In the genomic region with DNA sequence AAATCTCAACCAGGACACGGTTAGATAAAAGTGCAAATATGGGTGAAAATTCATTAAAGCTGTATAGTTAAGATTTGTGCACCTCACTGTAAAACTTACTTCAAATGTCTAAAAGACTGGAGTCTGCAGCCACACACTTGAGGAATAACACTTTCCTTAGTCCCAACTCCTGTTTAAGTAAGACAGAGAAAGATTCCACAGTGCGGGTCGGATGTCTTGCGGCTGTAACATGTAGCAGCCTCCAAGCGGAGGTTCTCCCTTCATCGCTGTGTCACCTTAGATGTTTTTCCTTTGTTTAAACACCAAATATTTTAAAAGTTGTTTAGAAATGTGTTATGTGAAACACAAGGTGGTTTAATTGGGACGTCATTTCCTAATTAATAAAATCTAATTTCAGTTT, we compare ENCODE assay signal across 8 cellular contexts. TPM values are rescaled to one million over a fixed set of nuclear protein-coding genes. Genes with fewer than 3 reads are reported as not detected.
DNase-seq lines count a peak whose midpoint lies in the region; ATAC-seq and TF ChIP-seq lines count a peak whose summit lies in the region.

No MANE protein-coding gene starts in this region.

- intact Hi-C loops in dendritic cell treated with granulocyte-macrophage colony-stimulating factor and Interleukin-4, amounts not matched to agents 40 ng/mL and 50 ng/mL, for 4 days (cut with micrococcal nuclease): loop anchor here (1.0 to 5.0 kb wide), 3 partner anchors 39 to 156 kb away; a partner anchor contains a TSS

- H3K27me3 Mint-ChIP-seq in dendritic cell treated with granulocyte-macrophage colony-stimulating factor and Interleukin-4, amounts not matched to agents 40 ng/mL and 50 ng/mL, for 4 days: peaks cover 1% of the 10 kb centered on the region
- H3K27me3 Mint-ChIP-seq in naive thymus-derived CD8-positive, alpha-beta T cell: no peaks in the 10 kb centered on the region

- no peak for TF ChIP-seq CTCF in LNCaP clone FGC (IDR thresholded peaks at IDR 0.05; ENCODE audit: control insufficient read depth, extremely low read depth, insufficient read depth)

- H3K4me3 ChIP-seq in BLaER1: peak overlapping the region; percentile 97
- peak overlapping the region; percentile 86 for H3K4me3 ChIP-seq in LNCaP clone FGC (ENCODE audit: low read depth, low read length)

- H3K9me3 Mint-ChIP-seq in dendritic cell treated with granulocyte-macrophage colony-stimulating factor and Interleukin-4, amounts not matched to agents 40 ng/mL and 50 ng/mL, for 4 days: peaks cover 10% of the 10 kb centered on the region
- H3K9me3 Mint-ChIP-seq in naive thymus-derived CD8-positive, alpha-beta T cell: peaks cover 0 to 7% (median 0%) of the 10 kb centered on the region in 9 donors

- H3K4me1 ChIP-seq in BLaER1: peaks cover 42% of the 10 kb centered on the region

- H3K36me3 Mint-ChIP-seq in dendritic cell treated with granulocyte-macrophage colony-stimulating factor and Interleukin-4, amounts not matched to agents 40 ng/mL and 50 ng/mL, for 4 days (ENCODE audit: low read depth): peaks cover 30% of the 10 kb centered on the region
- no peaks in the 10 kb centered on the region for H3K36me3 Mint-ChIP-seq in naive thymus-derived CD8-positive, alpha-beta T cell

- peak overlapping the region; percentile 91 for H3K4me2 ChIP-seq in BLaER1

- peak overlapping the region; percentile 96 for H3K9ac ChIP-seq in BLaER1

- peaks cover 39% of the 10 kb centered on the region for H4K20me1 ChIP-seq in BLaER1

- peak overlapping the region; percentile 84 for H3K27ac ChIP-seq in BLaER1

- H3K9me3 ChIP-seq in BLaER1: peaks cover 30% of the 10 kb centered on the region

- ATAC-seq in naive thymus-derived CD8-positive, alpha-beta T cell: no peak
- ATAC-seq in GM18511 (IDR thresholded peaks at IDR 0.05; ENCODE audit: unreplicated experiment) (no peak), HG02763 (IDR thresholded peaks at IDR 0.05; ENCODE audit: unreplicated experiment) (no peak), GM18873 (IDR thresholded peaks at IDR 0.05; ENCODE audit: low FRiP score, unreplicated experiment) (no peak), GM18861 (IDR thresholded peaks at IDR 0.05; ENCODE audit: unreplicated experiment) (no peak)

- POLR2A ChIA-PET in naive thymus-derived CD8-positive, alpha-beta T cell (lab: Charles Lee): interaction anchor here (0.6 to 6.2 kb wide), 8 partner anchors 21 to 316 kb away, joined by 3 to 42 read pairs (median 10); a partner anchor contains a TSS

- DNase-seq in LNCaP clone FGC (ENCODE audit: low read depth): no peak
- no peak for DNase-seq in naive thymus-derived CD8-positive, alpha-beta T cell

- peak overlapping the region; percentile 88 for H3K27ac Mint-ChIP-seq in dendritic cell treated with granulocyte-macrophage colony-stimulating factor and Interleukin-4, amounts not matched to agents 40 ng/mL and 50 ng/mL, for 4 days
- peak overlapping the region; percentile 70 to 96 (median 90) for H3K27ac Mint-ChIP-seq in naive thymus-derived CD8-positive, alpha-beta T cell

- peak overlapping the region; percentile 91 for H3K4me3 Mint-ChIP-seq in dendritic cell treated with granulocyte-macrophage colony-stimulating factor and Interleukin-4, amounts not matched to agents 40 ng/mL and 50 ng/mL, for 4 days
- peak overlapping the region; percentile 62 to 90 (median 81) for H3K4me3 Mint-ChIP-seq in naive thymus-derived CD8-positive, alpha-beta T cell

- peaks cover 21% of the 10 kb centered on the region for H3K36me3 ChIP-seq in BLaER1

- peaks cover 31% of the 10 kb centered on the region for H3K4me1 Mint-ChIP-seq in dendritic cell treated with granulocyte-macrophage colony-stimulating factor and Interleukin-4, amounts not matched to agents 40 ng/mL and 50 ng/mL, for 4 days (ENCODE audit: low read depth)
- peaks cover 20 to 38% (median 35%) of the 10 kb centered on the region in 4 donors for H3K4me1 Mint-ChIP-seq in naive thymus-derived CD8-positive, alpha-beta T cell

- no peaks in the 10 kb centered on the region for H3K27me3 ChIP-seq in BLaER1

RNA-seq across cellular contexts. Expression of a gene that starts 0.9 kb away (rescaled TPM):
- 100 to 1,000 TPM; 107 to 112 TPM for total RNA-seq in naive thymus-derived CD8-positive, alpha-beta T cell
- 10 to 100 TPM; 56.7 to 75.1 (median 59.2) TPM for polyA plus RNA-seq in naive thymus-derived CD8-positive, alpha-beta T cell

RNA-seq across cellular contexts. Expression of a gene that starts 39.9 kb away (rescaled TPM):
- 100 to 1,000 TPM; 189 to 193 TPM for total RNA-seq in naive thymus-derived CD8-positive, alpha-beta T cell
- 100 to 1,000 TPM in 1 of 3 donors, 10 to 100 TPM in 2; 51.0 to 104 (median 93.7) TPM for polyA plus RNA-seq in naive thymus-derived CD8-positive, alpha-beta T cell

RNA-seq across cellular contexts. Expression of a gene that starts 58.2 kb away (rescaled TPM):
- 10 to 100 TPM; 39.4 to 39.5 TPM for total RNA-seq in naive thymus-derived CD8-positive, alpha-beta T cell
- polyA plus RNA-seq in naive thymus-derived CD8-positive, alpha-beta T cell: 1 to 10 TPM; 1.9 to 6.2 (median 2.4) TPM
